10 cellular contexts compared by ENCODE assay signal in genomic region chr2:23523651-23524260, GRCh38.
DNase-seq lines count a peak whose midpoint lies in the region; ATAC-seq and TF ChIP-seq lines count a peak whose summit lies in the region.
"Had no signal": no experiment of that assay in that cellular context is flagged by ENCODE, and none has a peak within 500 bp of the region (broad histone marks: within the 10 kb centered on the region; RNA-seq: fewer than 3 reads in every experiment).

No MANE protein-coding gene starts in this region.

- H3K9me2 ChIP-seq in GM23338 (ENCODE audit: insufficient read depth) = no peaks in the 10 kb centered on the region

- H3K9me3 ChIP-seq in adrenal gland (replicated peaks in 1 of 3) (no peaks in the 10 kb centered on the region), testis (no peaks in the 10 kb centered on the region)

- no peaks in the 10 kb centered on the region for H3K9me3 Mint-ChIP-seq in GM23338
- H3K9me3 Mint-ChIP-seq: memory B cell had no signal

- H3K36me3 ChIP-seq in GM23338 (ENCODE audit: insufficient read depth) = no peaks in the 10 kb centered on the region
- no peaks in the 10 kb centered on the region for H3K36me3 ChIP-seq in adrenal gland (replicated peaks in 1 of 2)
- H3K36me3 ChIP-seq in testis (ENCODE audit: low read depth, missing control alignments) = no peaks in the 10 kb centered on the region

- peaks cover 18% of the 10 kb centered on the region for H3K27me3 Mint-ChIP-seq in GM23338 (ENCODE audit: insufficient read depth, low read depth, poor library complexity)
- H3K27me3 Mint-ChIP-seq: memory B cell had no signal

- H3K27ac ChIP-seq in GM23338 (ENCODE audit: low read depth) (no peak overlapping the region), adrenal gland (peak overlapping the region; percentile 92 to 95 (median 94)), testis (peak overlapping the region; percentile 67 to 75)

- no peak overlapping the region for H3K4me2 ChIP-seq in GM23338

- TF ChIP-seq CTCF in GM23338 (conservative IDR thresholded peaks at IDR 0.05; ENCODE audit: low read depth in 2 of 2) = no peak
- TF ChIP-seq CTCF in adrenal gland (IDR thresholded peaks at IDR 0.05) = no peak
- no peak for TF ChIP-seq CTCF in testis (IDR thresholded peaks at IDR 0.05)

- no peak for ATAC-seq in GM23338
- no peak for ATAC-seq in HG03469 (IDR thresholded peaks at IDR 0.05; ENCODE audit: unreplicated experiment)
- no peak for ATAC-seq in GM21526 (IDR thresholded peaks at IDR 0.05; ENCODE audit: low FRiP score, unreplicated experiment)
- ATAC-seq: activated CD8-positive, alpha-beta T cell treated with anti-CD3 and anti-CD28 coated beads, Interleukin-2, amount 10 ng/mL, durations not matched to agents 7 days and 5 days had no signal

- intact Hi-C loops in adrenal gland (cut with DNase I) = no loop called here
- intact Hi-C loops in testis (cut with DNase I; ENCODE audit: low total_unique reads) = no loop called here

- TF ChIP-seq POLR2A in adrenal gland (IDR thresholded peaks at IDR 0.05) = peak in 1 of 2 donors; percentile 36
- TF ChIP-seq POLR2A in testis (IDR thresholded peaks at IDR 0.05) = no peak

- H3K4me1 Mint-ChIP-seq in GM23338 = peaks cover 48% of the 10 kb centered on the region

- H3K4me3 Mint-ChIP-seq in GM23338 = no peak overlapping the region
- H3K4me3 Mint-ChIP-seq: activated CD8-positive, alpha-beta T cell treated with anti-CD3 and anti-CD28 coated beads, Interleukin-2, amount 10 ng/mL, durations not matched to agents 7 days and 5 days; memory B cell had no signal

- no peaks in the 10 kb centered on the region for H3K36me3 Mint-ChIP-seq in GM23338 (ENCODE audit: low read depth)
- H3K36me3 Mint-ChIP-seq: memory B cell had no signal

- no peaks in the 10 kb centered on the region; the same call in 1 of the 2 replicates for H4K20me1 ChIP-seq in GM23338 (replicated peaks; ENCODE audit: insufficient read depth)

- DNase-seq in GM23338 (ENCODE audit: low spot score) = no peak
- DNase-seq in adrenal gland = peak; percentile 79 to 94 (median 86)
- peak; percentile 29 for DNase-seq in kidney tubule cell (ENCODE audit: low spot score)
- peak; percentile 62 for DNase-seq in testis
- DNase-seq in T-helper 1 cell = no peak
- no peak for DNase-seq in globus pallidus (ENCODE audit: low spot score)
- DNase-seq: activated CD8-positive, alpha-beta T cell treated with anti-CD3 and anti-CD28 coated beads, Interleukin-2, amount 10 ng/mL, durations not matched to agents 7 days and 5 days had no signal

- H3F3A ChIP-seq in GM23338 (replicated peaks; ENCODE audit: low read depth) = no peaks in the 10 kb centered on the region

- H3K4me3 ChIP-seq in GM23338 = no peak overlapping the region
- H3K4me3 ChIP-seq in adrenal gland = peak overlapping the region in 1 of 4 donors; percentile 32
- no peak overlapping the region for H3K4me3 ChIP-seq in testis

- H2AFZ ChIP-seq in GM23338 = no peak overlapping the region

- H3K4me1 ChIP-seq in GM23338 (ENCODE audit: insufficient read depth) (no peaks in the 10 kb centered on the region), adrenal gland (replicated peaks in 1 of 2) (peaks cover 31 to 60% of the 10 kb centered on the region in 2 donors), testis (peaks cover 42% of the 10 kb centered on the region)

- 31 to 44% (median 41%) methylated on average over 16 of the region's 16 CpGs for WGBS in adrenal gland, 4 donors
- 50 to 60% methylated on average over 16 of the region's 16 CpGs for WGBS in testis, 2 donors

- peak overlapping the region; percentile 56; the same call in 1 of the 2 replicates for H3K27ac Mint-ChIP-seq in GM23338
- H3K27ac Mint-ChIP-seq: activated CD8-positive, alpha-beta T cell treated with anti-CD3 and anti-CD28 coated beads, Interleukin-2, amount 10 ng/mL, durations not matched to agents 7 days and 5 days; memory B cell had no signal

- H3K79me2 ChIP-seq in GM23338 (replicated peaks; ENCODE audit: insufficient read depth) = no peaks in the 10 kb centered on the region

- no peaks in the 10 kb centered on the region for H3K27me3 ChIP-seq in GM23338 (ENCODE audit: insufficient read depth)
- H3K27me3 ChIP-seq in adrenal gland = no peaks in the 10 kb centered on the region
- no peaks in the 10 kb centered on the region for H3K27me3 ChIP-seq in testis

TF ChIP-seq in GM23338, 12 proteins besides CTCF, POLR2A, EP300 and RAD21 (continues in another document):
- TF ChIP-seq JUNB (IDR thresholded peaks at IDR 0.05; ENCODE audit: unreplicated experiment) = no peak
- TF ChIP-seq NANOG (IDR thresholded peaks at IDR 0.05; ENCODE audit: borderline replicate concordance) = no peak
- TF ChIP-seq REST (IDR thresholded peaks at IDR 0.05; ENCODE audit: unreplicated experiment) = no peak
- no peak for TF ChIP-seq ETS1 (IDR thresholded peaks at IDR 0.05)
- TF ChIP-seq CREB1 (CRISPR knock-in tag; IDR thresholded peaks at IDR 0.05; ENCODE audit: low read depth) = no peak
- no peak for TF ChIP-seq EZH2 (IDR thresholded peaks at IDR 0.05; ENCODE audit: low read depth, unreplicated experiment)
- no peak for TF ChIP-seq EZH2phosphoT487 (IDR thresholded peaks at IDR 0.05; ENCODE audit: unreplicated experiment)
- TF ChIP-seq STAT1 (IDR thresholded peaks at IDR 0.05; ENCODE audit: unreplicated experiment) = no peak
- no peak for TF ChIP-seq ZNF331 (CRISPR knock-in tag; IDR thresholded peaks at IDR 0.05; ENCODE audit: low read depth)

Comparison
In these comparisons a context has a peak if more than half of its experiments do, and no peak if none do; other contexts are left out.
1. DNase-seq: peak in adrenal gland (7 of 7), kidney tubule cell (single experiment) and testis (single experiment); none in GM23338 (single experiment), T-helper 1 cell (0 of 5) and globus pallidus (single experiment).